ENCODE assay signal across 1 cellular context in genomic region chr6:34391711-34392496, GRCh38.
A peak's percentile ranks its signal among the peaks of the same experiment; 100 is the strongest.
TF ChIP-seq lines count a peak whose summit lies in the region.

No MANE protein-coding gene starts in this region.

TF ChIP-seq in HepG2, 621 proteins besides CTCF, POLR2A, EP300 and RAD21 (continued from another document and continues in another):
- TF ChIP-seq, protein P1, sequence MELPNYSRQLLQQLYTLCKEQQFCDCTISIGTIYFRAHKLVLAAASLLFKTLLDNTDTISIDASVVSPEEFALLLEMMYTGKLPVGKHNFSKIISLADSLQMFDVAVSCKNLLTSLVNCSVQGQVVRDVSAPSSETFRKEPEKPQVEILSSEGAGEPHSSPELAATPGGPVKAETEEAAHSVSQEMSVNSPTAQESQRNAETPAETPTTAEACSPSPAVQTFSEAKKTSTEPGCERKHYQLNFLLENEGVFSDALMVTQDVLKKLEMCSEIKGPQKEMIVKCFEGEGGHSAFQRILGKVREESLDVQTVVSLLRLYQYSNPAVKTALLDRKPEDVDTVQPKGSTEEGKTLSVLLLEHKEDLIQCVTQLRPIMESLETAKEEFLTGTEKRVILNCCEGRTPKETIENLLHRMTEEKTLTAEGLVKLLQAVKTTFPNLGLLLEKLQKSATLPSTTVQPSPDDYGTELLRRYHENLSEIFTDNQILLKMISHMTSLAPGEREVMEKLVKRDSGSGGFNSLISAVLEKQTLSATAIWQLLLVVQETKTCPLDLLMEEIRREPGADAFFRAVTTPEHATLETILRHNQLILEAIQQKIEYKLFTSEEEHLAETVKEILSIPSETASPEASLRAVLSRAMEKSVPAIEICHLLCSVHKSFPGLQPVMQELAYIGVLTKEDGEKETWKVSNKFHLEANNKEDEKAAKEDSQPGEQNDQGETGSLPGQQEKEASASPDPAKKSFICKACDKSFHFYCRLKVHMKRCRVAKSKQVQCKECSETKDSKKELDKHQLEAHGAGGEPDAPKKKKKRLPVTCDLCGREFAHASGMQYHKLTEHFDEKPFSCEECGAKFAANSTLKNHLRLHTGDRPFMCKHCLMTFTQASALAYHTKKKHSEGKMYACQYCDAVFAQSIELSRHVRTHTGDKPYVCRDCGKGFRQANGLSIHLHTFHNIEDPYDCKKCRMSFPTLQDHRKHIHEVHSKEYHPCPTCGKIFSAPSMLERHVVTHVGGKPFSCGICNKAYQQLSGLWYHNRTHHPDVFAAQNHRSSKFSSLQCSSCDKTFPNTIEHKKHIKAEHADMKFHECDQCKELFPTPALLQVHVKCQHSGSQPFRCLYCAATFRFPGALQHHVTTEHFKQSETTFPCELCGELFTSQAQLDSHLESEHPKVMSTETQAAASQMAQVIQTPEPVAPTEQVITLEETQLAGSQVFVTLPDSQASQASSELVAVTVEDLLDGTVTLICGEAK (IDR thresholded peaks at IDR 0.05): no peak
- TF ChIP-seq, protein P1 (CRISPR knock-in tag; IDR thresholded peaks at IDR 0.05): peak; percentile 49; the same call in 1 of the 2 replicates
- TF ChIP-seq ZNF570 (CRISPR knock-in tag; IDR thresholded peaks at IDR 0.05; ENCODE audit: borderline replicate concordance) (no peak), ZNF790 (CRISPR knock-in tag; IDR thresholded peaks at IDR 0.05; ENCODE audit: borderline replicate concordance) (peak; percentile 65; the same call in 1 of the 2 replicates), HNF4A (CRISPR knock-in tag; IDR thresholded peaks at IDR 0.05) (no peak), TMF1 (CRISPR knock-in tag; IDR thresholded peaks at IDR 0.05; ENCODE audit: low read depth) (no peak), NONO (IDR thresholded peaks at IDR 0.05) (no peak), NONO (CRISPR knock-in tag; conservative IDR thresholded peaks at IDR 0.05) (peak; percentile 53), ZNF350 (CRISPR knock-in tag; IDR thresholded peaks at IDR 0.05; ENCODE audit: borderline replicate concordance, low read depth) (peak; percentile 62; the same call in 1 of the 2 replicates), ZNF777 (CRISPR knock-in tag; IDR thresholded peaks at IDR 0.05) (no peak), RCOR2 (CRISPR knock-in tag; IDR thresholded peaks at IDR 0.05) (no peak), ZNF766 (CRISPR knock-in tag; IDR thresholded peaks at IDR 0.05; ENCODE audit: borderline replicate concordance) (peak; percentile 73; the same call in 1 of the 2 replicates), MED1 (CRISPR knock-in tag; IDR thresholded peaks at IDR 0.05) (0 out of 2 replicates have a peak, but pooled peaks have one; percentile 50), FOXK2 (IDR thresholded peaks at IDR 0.05) (no peak), BCL3 (CRISPR knock-in tag; IDR thresholded peaks at IDR 0.05) (no peak), KLF15 (CRISPR knock-in tag; IDR thresholded peaks at IDR 0.05; ENCODE audit: borderline replicate concordance) (no peak), ZNF121 (CRISPR knock-in tag; IDR thresholded peaks at IDR 0.05) (0 out of 2 replicates have a peak, but pooled peaks have one; percentile 24), ZNF556 (CRISPR knock-in tag; IDR thresholded peaks at IDR 0.05; ENCODE audit: borderline replicate concordance) (no peak), ZNF484 (CRISPR knock-in tag; IDR thresholded peaks at IDR 0.05; ENCODE audit: borderline replicate concordance, low read depth) (peak; percentile 27; the same call in 1 of the 2 replicates), SOX6 (IDR thresholded peaks at IDR 0.05) (no peak), SOX6 (CRISPR knock-in tag; IDR thresholded peaks at IDR 0.05) (0 out of 2 replicates have a peak, but pooled peaks have one; percentile 18), DBP (CRISPR knock-in tag; IDR thresholded peaks at IDR 0.05; ENCODE audit: not compliant biosample characterization) (peak; percentile 17), MEF2D (CRISPR knock-in tag; IDR thresholded peaks at IDR 0.05) (peak; percentile 69), ZNF782 (CRISPR knock-in tag; IDR thresholded peaks at IDR 0.05; ENCODE audit: borderline replicate concordance) (peak; percentile 88; the same call in 1 of the 2 replicates), ZNF781 (CRISPR knock-in tag; IDR thresholded peaks at IDR 0.05; ENCODE audit: borderline replicate concordance, not compliant biosample characterization) (peak; percentile 88), ZNF768 (CRISPR knock-in tag; IDR thresholded peaks at IDR 0.05) (peak; percentile 71; the same call in 1 of the 2 replicates), ETV5 (CRISPR knock-in tag; IDR thresholded peaks at IDR 0.05; ENCODE audit: borderline replicate concordance) (no peak), KDM5A (IDR thresholded peaks at IDR 0.05; ENCODE audit: borderline replicate concordance, low read length) (0 out of 2 replicates have a peak, but pooled peaks have one; percentile 31), HIVEP1 (CRISPR knock-in tag; IDR thresholded peaks at IDR 0.05) (peak; percentile 62; the same call in 1 of the 2 replicates), ZNF776 (CRISPR knock-in tag; IDR thresholded peaks at IDR 0.05) (no peak; the same call in none of the 2 replicates), ZBTB42 (CRISPR knock-in tag; IDR thresholded peaks at IDR 0.05) (no peak), KDM1A (CRISPR knock-in tag; IDR thresholded peaks at IDR 0.05) (no peak), ZSCAN31 (CRISPR knock-in tag; IDR thresholded peaks at IDR 0.05; ENCODE audit: low read depth) (peak; percentile 41; the same call in 1 of the 2 replicates), ZNF670 (CRISPR knock-in tag; IDR thresholded peaks at IDR 0.05; ENCODE audit: borderline replicate concordance) (no peak), HMG20B (CRISPR knock-in tag; conservative IDR thresholded peaks at IDR 0.05) (no peak), FOXA3 (CRISPR knock-in tag; IDR thresholded peaks at IDR 0.05) (no peak), FOXA1 (IDR thresholded peaks at IDR 0.05) (no peak), FOXA1 (CRISPR knock-in tag; IDR thresholded peaks at IDR 0.05) (no peak), POLR2G (IDR thresholded peaks at IDR 0.05; ENCODE audit: low read depth, low read length) (peak; percentile 26; the same call in 1 of the 2 replicates), GABPA (IDR thresholded peaks at IDR 0.05; ENCODE audit: low read depth, low read length) (no peak), GABPA (CRISPR knock-in tag; IDR thresholded peaks at IDR 0.05; ENCODE audit: low read depth) (no peak), ZNF788 (CRISPR knock-in tag; IDR thresholded peaks at IDR 0.05; ENCODE audit: borderline replicate concordance) (no peak), KLF16 (CRISPR knock-in tag; IDR thresholded peaks at IDR 0.05) (peak in 1 of 2 experiments; percentile 56; a peak in 2 of 4 replicates)
- TF ChIP-seq, protein P2, sequence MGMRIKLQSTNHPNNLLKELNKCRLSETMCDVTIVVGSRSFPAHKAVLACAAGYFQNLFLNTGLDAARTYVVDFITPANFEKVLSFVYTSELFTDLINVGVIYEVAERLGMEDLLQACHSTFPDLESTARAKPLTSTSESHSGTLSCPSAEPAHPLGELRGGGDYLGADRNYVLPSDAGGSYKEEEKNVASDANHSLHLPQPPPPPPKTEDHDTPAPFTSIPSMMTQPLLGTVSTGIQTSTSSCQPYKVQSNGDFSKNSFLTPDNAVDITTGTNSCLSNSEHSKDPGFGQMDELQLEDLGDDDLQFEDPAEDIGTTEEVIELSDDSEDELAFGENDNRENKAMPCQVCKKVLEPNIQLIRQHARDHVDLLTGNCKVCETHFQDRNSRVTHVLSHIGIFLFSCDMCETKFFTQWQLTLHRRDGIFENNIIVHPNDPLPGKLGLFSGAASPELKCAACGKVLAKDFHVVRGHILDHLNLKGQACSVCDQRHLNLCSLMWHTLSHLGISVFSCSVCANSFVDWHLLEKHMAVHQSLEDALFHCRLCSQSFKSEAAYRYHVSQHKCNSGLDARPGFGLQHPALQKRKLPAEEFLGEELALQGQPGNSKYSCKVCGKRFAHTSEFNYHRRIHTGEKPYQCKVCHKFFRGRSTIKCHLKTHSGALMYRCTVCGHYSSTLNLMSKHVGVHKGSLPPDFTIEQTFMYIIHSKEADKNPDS (CRISPR knock-in tag; IDR thresholded peaks at IDR 0.05): peak; percentile 58; the same call in 1 of the 2 replicates
- TF ChIP-seq, protein P3, sequence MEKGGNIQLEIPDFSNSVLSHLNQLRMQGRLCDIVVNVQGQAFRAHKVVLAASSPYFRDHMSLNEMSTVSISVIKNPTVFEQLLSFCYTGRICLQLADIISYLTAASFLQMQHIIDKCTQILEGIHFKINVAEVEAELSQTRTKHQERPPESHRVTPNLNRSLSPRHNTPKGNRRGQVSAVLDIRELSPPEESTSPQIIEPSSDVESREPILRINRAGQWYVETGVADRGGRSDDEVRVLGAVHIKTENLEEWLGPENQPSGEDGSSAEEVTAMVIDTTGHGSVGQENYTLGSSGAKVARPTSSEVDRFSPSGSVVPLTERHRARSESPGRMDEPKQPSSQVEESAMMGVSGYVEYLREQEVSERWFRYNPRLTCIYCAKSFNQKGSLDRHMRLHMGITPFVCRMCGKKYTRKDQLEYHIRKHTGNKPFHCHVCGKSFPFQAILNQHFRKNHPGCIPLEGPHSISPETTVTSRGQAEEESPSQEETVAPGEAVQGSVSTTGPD (CRISPR knock-in tag; IDR thresholded peaks at IDR 0.05): no peak
- TF ChIP-seq, protein P4, sequence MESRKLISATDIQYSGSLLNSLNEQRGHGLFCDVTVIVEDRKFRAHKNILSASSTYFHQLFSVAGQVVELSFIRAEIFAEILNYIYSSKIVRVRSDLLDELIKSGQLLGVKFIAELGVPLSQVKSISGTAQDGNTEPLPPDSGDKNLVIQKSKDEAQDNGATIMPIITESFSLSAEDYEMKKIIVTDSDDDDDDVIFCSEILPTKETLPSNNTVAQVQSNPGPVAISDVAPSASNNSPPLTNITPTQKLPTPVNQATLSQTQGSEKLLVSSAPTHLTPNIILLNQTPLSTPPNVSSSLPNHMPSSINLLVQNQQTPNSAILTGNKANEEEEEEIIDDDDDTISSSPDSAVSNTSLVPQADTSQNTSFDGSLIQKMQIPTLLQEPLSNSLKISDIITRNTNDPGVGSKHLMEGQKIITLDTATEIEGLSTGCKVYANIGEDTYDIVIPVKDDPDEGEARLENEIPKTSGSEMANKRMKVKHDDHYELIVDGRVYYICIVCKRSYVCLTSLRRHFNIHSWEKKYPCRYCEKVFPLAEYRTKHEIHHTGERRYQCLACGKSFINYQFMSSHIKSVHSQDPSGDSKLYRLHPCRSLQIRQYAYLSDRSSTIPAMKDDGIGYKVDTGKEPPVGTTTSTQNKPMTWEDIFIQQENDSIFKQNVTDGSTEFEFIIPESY (CRISPR knock-in tag; IDR thresholded peaks at IDR 0.05): peak; percentile 61; the same call in 1 of the 2 replicates
